Comparison of ENCODE assay signal across 15 cellular contexts in genomic region chr6:154499854-154500589, GRCh38. TPM values are rescaled to one million over a fixed set of nuclear protein-coding genes. Genes with fewer than 3 reads are reported as not detected.
"Had no signal": no experiment of that assay in that cellular context is flagged by ENCODE, and none has a peak within 500 bp of the region (broad histone marks: within the 10 kb centered on the region; RNA-seq: fewer than 3 reads in every experiment).

No MANE protein-coding gene starts in this region.

- ATAC-seq: activated CD8-positive, alpha-beta T cell treated with anti-CD3 and anti-CD28 coated beads, Interleukin-2, amount 10 ng/mL, durations not matched to agents 7 days and 5 days; naive thymus-derived CD4-positive, alpha-beta T cell; stimulated activated memory B cell treated with anti-CD40 and anti-IgM and Interleukin-4, amounts not matched to agents 10 μg/mL and 1 μg/mL and 100 μg/mL, for 72 hours had no signal

- H3K27ac ChIP-seq: brain microvascular endothelial cell had no signal

- FAIRE-seq: pancreas had no signal

- H3K9me3 ChIP-seq: esophagus squamous epithelium, heart right ventricle, pancreas, sigmoid colon, spleen had no signal

- H3K36me3 ChIP-seq: brain microvascular endothelial cell, heart right ventricle, pancreas, sigmoid colon, spleen had no signal

- H3K27me3 ChIP-seq: brain microvascular endothelial cell, esophagus squamous epithelium, heart right ventricle, pancreas, sigmoid colon, spleen had no signal

- H3K4me3 ChIP-seq: esophagus squamous epithelium, heart right ventricle, pancreas, sigmoid colon, spleen had no signal

- DNase-seq: activated CD4-positive, alpha-beta T cell treated with anti-CD3 and anti-CD28 coated beads, Interleukin-2, amount 10 ng/mL, durations not matched to agents 24 days and 14 days; activated CD8-positive, alpha-beta T cell treated with anti-CD3 and anti-CD28 coated beads, Interleukin-2, amount 10 ng/mL, durations not matched to agents 7 days and 5 days; activated naive CD4-positive, alpha-beta T cell treated with anti-CD3 and anti-CD28 coated beads for 36 hours; activated T-cell treated with anti-CD3 and anti-CD28 coated beads, Interleukin-2, amount 50 U/mL, for 24 hours; brain microvascular endothelial cell; cortex of kidney; effector memory CD4-positive, alpha-beta T cell; esophagus squamous epithelium; heart right ventricle; naive thymus-derived CD4-positive, alpha-beta T cell; pancreas; sigmoid colon; spleen; stimulated activated CD4-positive, alpha-beta T cell treated with anti-CD3 and anti-CD28 coated beads, Interleukin-4, amount 100 ng/mL, for 4 hours had no signal

RNA-seq across cellular contexts. Expression of gene CNKSR3, which starts 10.5 kb away (rescaled TPM):
- total RNA-seq: activated CD4-positive, alpha-beta T cell treated with anti-CD3 and anti-CD28 coated beads, Interleukin-2, amount 10 ng/mL, durations not matched to agents 24 days and 14 days; activated CD8-positive, alpha-beta T cell treated with anti-CD3 and anti-CD28 coated beads, Interleukin-2, amount 10 ng/mL, durations not matched to agents 7 days and 5 days had no signal
